1 cellular context compared by ENCODE assay signal in genomic region chr14:100122481-100123215, GRCh38.
A peak's percentile ranks its signal among the peaks of the same experiment; 100 is the strongest.
TF ChIP-seq lines count a peak whose summit lies in the region.

No MANE protein-coding gene starts in this region.

TF ChIP-seq in HepG2, 621 proteins besides CTCF, POLR2A, EP300 and RAD21:
- TF ChIP-seq STAG1 (CRISPR knock-in tag; IDR thresholded peaks at IDR 0.05), result peak; percentile 60
- no peak for TF ChIP-seq GMEB1 (CRISPR knock-in tag; IDR thresholded peaks at IDR 0.05; ENCODE audit: borderline replicate concordance)
- TF ChIP-seq SMC3 (IDR thresholded peaks at IDR 0.05; ENCODE audit: low read length), result 0 out of 2 replicates have a peak, but pooled peaks have one; percentile 20
